In genomic region chr6:150747155-150747554, GRCh38 we compare ENCODE assay signal across 23 cellular contexts.
DNase-seq lines count a peak whose midpoint lies in the region; ATAC-seq and TF ChIP-seq lines count a peak whose summit lies in the region.
"Had no signal": no experiment of that assay in that cellular context is flagged by ENCODE, and none has a peak within 500 bp of the region (broad histone marks: within the 10 kb centered on the region; RNA-seq: fewer than 3 reads in every experiment).

No MANE protein-coding gene starts in this region.

- H3K9me3 Mint-ChIP-seq in natural killer cell = no peaks in the 10 kb centered on the region
- H3K9me3 Mint-ChIP-seq in natural killer cell treated with Interleukin-12 subunit alpha and Interleukin-12 subunit beta and Interleukin-15 and Interleukin-18, amount 100 ng/mL, for 72 hours = no peaks in the 10 kb centered on the region
- H3K9me3 Mint-ChIP-seq in effector memory CD8-positive, alpha-beta T cell = no peaks in the 10 kb centered on the region
- H3K9me3 Mint-ChIP-seq: CD8-positive, alpha-beta memory T cell had no signal

- DNase-seq in natural killer cell = no peak
- no peak for DNase-seq in natural killer cell treated with Interleukin-12 subunit alpha and Interleukin-12 subunit beta and Interleukin-15 and Interleukin-18, amount 100 ng/mL, for 72 hours (ENCODE audit: low spot score)
- DNase-seq in effector memory CD8-positive, alpha-beta T cell = no peak
- no peak for DNase-seq in mucosa of descending colon
- no peak for DNase-seq in midbrain (lab: John Stamatoyannopoulos, UW)
- DNase-seq in NCI-H526 treated with DMSO at 0.1 percent for 48 hours (lab: John Stamatoyannopoulos, UW) = no peak
- no peak for DNase-seq in stimulated activated CD4-positive, alpha-beta T cell treated with anti-CD3 and anti-CD28 coated beads, Interleukin-12 subunit alpha, Interleukin-12 subunit beta, amount 100 ng/mL, for 4 hours
- DNase-seq: AML-193; C1 segment of cervical spinal cord; CD8-positive, alpha-beta memory T cell; DMS53; GDM1; H7; KG1; NCI-H1092 treated with DMSO at 0.1 percent for 48 hours; NCI-H1436 treated with DMSO at 0.1 percent for 48 hours; NCI-H2029 treated with DMSO at 0.1 percent for 48 hours; NCI-H2171; NCI-H345; NCI-H524 treated with DMSO at 0.1 percent for 48 hours; OCI-M1; SHP77 had no signal

- intact Hi-C loops in natural killer cell (cut with micrococcal nuclease) (no loop called here), mucosa of descending colon (cut with DNase I, micrococcal nuclease) (no loop called here)

- peaks cover 0 to 12% of the 10 kb centered on the region in 2 donors for H3K27me3 Mint-ChIP-seq in natural killer cell (ENCODE audit: low read depth in 2 of 2)
- peaks cover 0 to 11% of the 10 kb centered on the region in 2 donors for H3K27me3 Mint-ChIP-seq in natural killer cell treated with Interleukin-12 subunit alpha and Interleukin-12 subunit beta and Interleukin-15 and Interleukin-18, amount 100 ng/mL, for 72 hours
- no peaks in the 10 kb centered on the region for H3K27me3 Mint-ChIP-seq in effector memory CD8-positive, alpha-beta T cell
- H3K27me3 Mint-ChIP-seq: CD8-positive, alpha-beta memory T cell had no signal

- ATAC-seq in natural killer cell = no peak
- ATAC-seq in natural killer cell treated with Interleukin-12 subunit alpha and Interleukin-12 subunit beta and Interleukin-15 and Interleukin-18, amount 100 ng/mL, for 72 hours = no peak
- peak; percentile 14 for ATAC-seq in effector memory CD8-positive, alpha-beta T cell (replicated peaks)
- peak; percentile 72 for ATAC-seq in mucosa of descending colon
- ATAC-seq in GM19351 (IDR thresholded peaks at IDR 0.05; ENCODE audit: unreplicated experiment) = no peak

- peak overlapping the region; percentile 21 for H3K4me3 Mint-ChIP-seq in natural killer cell
- no peak overlapping the region for H3K4me3 Mint-ChIP-seq in natural killer cell treated with Interleukin-12 subunit alpha and Interleukin-12 subunit beta and Interleukin-15 and Interleukin-18, amount 100 ng/mL, for 72 hours
- peak overlapping the region in 1 of 2 donors; percentile 6 for H3K4me3 Mint-ChIP-seq in effector memory CD8-positive, alpha-beta T cell

- H3K4me1 ChIP-seq in mucosa of descending colon (ENCODE audit: low read depth) = no peaks in the 10 kb centered on the region

- no peaks in the 10 kb centered on the region for H3K9me3 ChIP-seq in mucosa of descending colon

- H3K4me1 Mint-ChIP-seq in natural killer cell = peaks cover 0 to 17% of the 10 kb centered on the region in 2 donors
- H3K4me1 Mint-ChIP-seq in natural killer cell treated with Interleukin-12 subunit alpha and Interleukin-12 subunit beta and Interleukin-15 and Interleukin-18, amount 100 ng/mL, for 72 hours (ENCODE audit: low read depth in 2 of 2) = peaks cover 0 to 5% of the 10 kb centered on the region in 2 donors
- H3K4me1 Mint-ChIP-seq in effector memory CD8-positive, alpha-beta T cell (ENCODE audit: low read depth in 2 of 2) = peaks cover 4 to 16% of the 10 kb centered on the region in 2 donors

- H3K4me3 ChIP-seq in mucosa of descending colon = no peak overlapping the region

- TF ChIP-seq CTCF in natural killer cell (IDR thresholded peaks at IDR 0.05) = no peak
- TF ChIP-seq CTCF in mucosa of descending colon (IDR thresholded peaks at IDR 0.05) = no peak

- no peaks in the 10 kb centered on the region for H3K36me3 ChIP-seq in mucosa of descending colon (ENCODE audit: low read depth)

- H3K27ac Mint-ChIP-seq in natural killer cell = no peak overlapping the region
- no peak overlapping the region for H3K27ac Mint-ChIP-seq in natural killer cell treated with Interleukin-12 subunit alpha and Interleukin-12 subunit beta and Interleukin-15 and Interleukin-18, amount 100 ng/mL, for 72 hours
- no peak overlapping the region for H3K27ac Mint-ChIP-seq in effector memory CD8-positive, alpha-beta T cell

- no peaks in the 10 kb centered on the region for H3K36me3 Mint-ChIP-seq in natural killer cell
- H3K36me3 Mint-ChIP-seq in natural killer cell treated with Interleukin-12 subunit alpha and Interleukin-12 subunit beta and Interleukin-15 and Interleukin-18, amount 100 ng/mL, for 72 hours = no peaks in the 10 kb centered on the region
- H3K36me3 Mint-ChIP-seq in effector memory CD8-positive, alpha-beta T cell (ENCODE audit: insufficient read depth) = no peaks in the 10 kb centered on the region
- H3K36me3 Mint-ChIP-seq: CD8-positive, alpha-beta memory T cell had no signal

Comparison
In these comparisons a context has a peak if more than half of its experiments do, and no peak if none do; other contexts are left out.
1. ATAC-seq: peak in effector memory CD8-positive, alpha-beta T cell (single experiment) and mucosa of descending colon (single experiment); none in natural killer cell (0 of 3), natural killer cell treated with Interleukin-12 subunit alpha and Interleukin-12 subunit beta and Interleukin-15 and Interleukin-18, amount 100 ng/mL, for 72 hours (0 of 2) and GM19351 (single experiment).